Comparison of ENCODE assay signal across 22 cellular contexts in the genomic region with DNA sequence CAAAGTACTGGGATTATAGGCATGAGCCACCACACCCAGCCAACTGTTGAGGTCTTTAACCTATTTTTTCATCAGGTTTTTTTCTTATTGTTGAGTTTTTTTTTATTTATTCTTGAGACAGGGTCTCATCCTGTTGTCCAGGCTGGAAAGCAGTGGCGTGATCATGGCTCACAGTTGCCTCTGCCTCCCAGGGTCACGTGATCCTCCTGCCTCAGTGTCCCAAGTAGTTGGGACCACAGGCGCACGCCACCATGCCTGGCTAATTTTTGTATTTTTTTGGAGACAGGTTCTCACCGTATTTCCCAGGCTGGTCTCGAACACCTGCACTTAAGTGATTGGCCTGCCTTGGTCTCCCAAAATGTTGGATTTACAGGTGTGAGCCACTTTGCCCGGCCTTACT.
DNase-seq lines count a peak whose midpoint lies in the region; ATAC-seq, FAIRE-seq and TF ChIP-seq lines count a peak whose summit lies in the region.
"Had no signal": no experiment of that assay in that cellular context is flagged by ENCODE, and none has a peak within 500 bp of the region (broad histone marks: within the 10 kb centered on the region; RNA-seq: fewer than 3 reads in every experiment).

No MANE protein-coding gene starts in this region.

- H4K20me1 ChIP-seq in K562 (replicated peaks; ENCODE audit: control insufficient read depth, insufficient read depth, low read length), result no peaks in the 10 kb centered on the region
- H4K20me1 ChIP-seq: BLaER1 had no signal

- H3K79me2 ChIP-seq in K562 (ENCODE audit: control insufficient read depth, insufficient read depth, low read length), result no peaks in the 10 kb centered on the region
- H3K79me2 ChIP-seq in mesendoderm (ENCODE audit: control insufficient read depth, insufficient read depth, low read length), result no peaks in the 10 kb centered on the region

- no peak overlapping the region for H4K91ac ChIP-seq in neuronal stem cell (ENCODE audit: low read depth, low read length, poor library complexity)

- H2BK15ac ChIP-seq in neuronal stem cell (ENCODE audit: low read length) (no peak overlapping the region), mesendoderm (replicated peaks; ENCODE audit: low read depth) (no peak overlapping the region)

- DNase-seq in HTR-8/SVneo (ENCODE audit: insufficient read length, low spot score) (no peak), K562 (ENCODE audit: extremely low read depth in 1 of 4, low spot score in 3 of 4) (no peak), neuronal stem cell (ENCODE audit: low spot score) (no peak), mesendoderm (no peak), NOMO-1 treated with DMSO at 0.1 percent for 48 hours (lab: John Stamatoyannopoulos, UW; ENCODE audit: unreplicated experiment) (no peak)
- DNase-seq: 8988T; ACHN; BE2C; C1 segment of cervical spinal cord; Caco-2; Calu3; CD4-positive, alpha-beta memory T cell; CD4-positive, CD25-positive, alpha-beta regulatory T cell; CD8-positive, alpha-beta memory T cell; DMS79 treated with DMSO at 0.1 percent for 48 hours; GF-D8 had no signal

- H2AFZ ChIP-seq in K562 (ENCODE audit: low read depth, low read length), result no peak overlapping the region
- H2AFZ ChIP-seq in neuronal stem cell (ENCODE audit: low read length), result no peak overlapping the region

- CTCF ChIA-PET in K562 (lab: Yijun Ruan, JAX; ENCODE audit: low intra/inter-chr PET ratio), result no interaction called here

- H3K4ac ChIP-seq in neuronal stem cell (ENCODE audit: low read length), result no peak overlapping the region
- H3K4ac ChIP-seq in mesendoderm (ENCODE audit: low read depth, low read length), result no peak overlapping the region

- WGBS in K562 (ENCODE audit: insufficient coverage, low coverage, missing lambda C conversion rate), result 14% methylated on average over 7 of the region's 7 CpGs
- no CpG with 5 or more reads among the region's 7 CpGs for WGBS in neuronal stem cell (ENCODE audit: extremely low coverage in 2 of 2, insufficient read length in 2 of 2, insufficient replicate concordance in 1 of 2), 2 donors
- no CpG with 5 or more reads among the region's 7 CpGs for WGBS in mesendoderm (ENCODE audit: extremely low coverage, insufficient coverage, low lambda C conversion rate)

- H3K79me1 ChIP-seq in neuronal stem cell (ENCODE audit: low read depth, low read length) (peaks cover 2% of the 10 kb centered on the region), mesendoderm (ENCODE audit: low read length) (no peaks in the 10 kb centered on the region)

- intact Hi-C loops in K562 (cut with micrococcal nuclease), result no loop called here

- H3K4me1 ChIP-seq in K562 (replicated peaks in 1 of 2; ENCODE audit: control insufficient read depth in 2 of 2, insufficient read depth in 2 of 2, low read length in 2 of 2) (no peaks in the 10 kb centered on the region), neuronal stem cell (ENCODE audit: control insufficient read depth in 2 of 2, insufficient read depth in 1 of 2, low read depth in 1 of 2, low read length in 2 of 2) (peaks cover 0 to 5% of the 10 kb centered on the region in 2 donors), mesendoderm (ENCODE audit: control insufficient read depth, low read depth, low read length) (no peaks in the 10 kb centered on the region)
- H3K4me1 ChIP-seq: BE2C, Caco-2 had no signal

- FAIRE-seq in HTR-8/SVneo (lab: Jason Lieb, UNC) (peak; percentile 40), K562 (lab: Jason Lieb, UNC) (no peak)
- FAIRE-seq: A204.1, D721Med, G401.6, GM12891, GM19239 had no signal

- no peak overlapping the region for H3K9ac ChIP-seq in K562 (ENCODE audit: insufficient read depth in 1 of 2, low read depth in 2 of 2, low read length in 2 of 2)
- H3K9ac ChIP-seq in neuronal stem cell (ENCODE audit: low read depth, low read length, poor library complexity), result no peak overlapping the region
- H3K9ac ChIP-seq in mesendoderm (ENCODE audit: low read length), result no peak overlapping the region
- H3K9ac ChIP-seq: BLaER1 had no signal

- H2BK5ac ChIP-seq in neuronal stem cell (ENCODE audit: low read length) (peak overlapping the region; percentile 53), mesendoderm (ENCODE audit: low read length) (no peak overlapping the region)

- H3K23ac ChIP-seq in neuronal stem cell (ENCODE audit: low read depth, low read length, poor library complexity), result no peak overlapping the region
- H3K23ac ChIP-seq in mesendoderm (ENCODE audit: low read length), result no peak overlapping the region

- peak overlapping the region; percentile 41 for H2BK12ac ChIP-seq in neuronal stem cell (ENCODE audit: low read length)

- no peak overlapping the region for H3K27ac ChIP-seq in K562 (ENCODE audit: extremely low read depth, low read depth, low read length)
- H3K27ac ChIP-seq in neuronal stem cell (replicated peaks; ENCODE audit: low read length), result no peak overlapping the region
- H3K27ac ChIP-seq in mesendoderm (ENCODE audit: low read depth, low read length), result no peak overlapping the region
- H3K27ac ChIP-seq: BLaER1 had no signal

- in situ Hi-C loops in K562 (cut with MboI), result no loop called here

- H3K9me1 ChIP-seq in K562 (ENCODE audit: control insufficient read depth, insufficient read depth, low read length), result no peaks in the 10 kb centered on the region

- H3K14ac ChIP-seq in neuronal stem cell (ENCODE audit: low read length), result no peak overlapping the region

- H2BK120ac ChIP-seq in neuronal stem cell (ENCODE audit: low read depth, low read length), result no peak overlapping the region
- H2BK120ac ChIP-seq in mesendoderm (ENCODE audit: low read depth, low read length), result no peak overlapping the region

- no peak overlapping the region for H4K5ac ChIP-seq in mesendoderm (ENCODE audit: low read length)

- TF ChIP-seq POLR2A in K562 (conservative IDR thresholded peaks at IDR 0.05), result no peak

- H3K4me3 ChIP-seq in K562 (no peak overlapping the region), neuronal stem cell (ENCODE audit: low read length in 2 of 2) (no peak overlapping the region), mesendoderm (ENCODE audit: low read length) (no peak overlapping the region)
- H3K4me3 ChIP-seq: BLaER1 had no signal

- POLR2A ChIA-PET in K562 (lab: Yijun Ruan, JAX), result no interaction called here

- H3K18ac ChIP-seq in neuronal stem cell (ENCODE audit: low read length), result no peak overlapping the region
- H3K18ac ChIP-seq in mesendoderm (ENCODE audit: low read length), result no peak overlapping the region

- no peak overlapping the region for H4K8ac ChIP-seq in neuronal stem cell (ENCODE audit: low read depth, low read length)
- no peak overlapping the region for H4K8ac ChIP-seq in mesendoderm (ENCODE audit: low read depth, low read length)

- H3K9me3 ChIP-seq in K562 (replicated peaks; ENCODE audit: control insufficient read depth, insufficient read depth, low read depth, low read length) (no peaks in the 10 kb centered on the region), neuronal stem cell (replicated peaks in 1 of 2; ENCODE audit: control insufficient read depth in 2 of 2, insufficient read depth in 1 of 2, low read depth in 1 of 2, low read length in 2 of 2) (no peaks in the 10 kb centered on the region)
- H3K9me3 ChIP-seq: BE2C, BLaER1, Caco-2 had no signal

- TF ChIP-seq EP300 in K562 (IDR thresholded peaks at IDR 0.05; ENCODE audit: low read length), result no peak

- H3K4me2 ChIP-seq in K562 (ENCODE audit: insufficient read depth, low read length) (no peak overlapping the region), neuronal stem cell (ENCODE audit: insufficient read depth, low read length, poor library complexity, severe bottlenecking) (no peak overlapping the region), mesendoderm (ENCODE audit: low read length) (no peak overlapping the region)
- H3K4me2 ChIP-seq: BLaER1 had no signal

- no TSS peak for BruUV-seq in K562 (replicated peaks; lab: Mats Ljungman, UMichigan)

- H3K36me3 ChIP-seq in K562 (ENCODE audit: control insufficient read depth, insufficient read depth, low read length) (no peaks in the 10 kb centered on the region), neuronal stem cell (replicated peaks in 1 of 2; ENCODE audit: control insufficient read depth in 2 of 2, insufficient read depth in 2 of 2, low read length in 2 of 2) (no peaks in the 10 kb centered on the region), mesendoderm (ENCODE audit: control insufficient read depth, insufficient read depth, low read length) (no peaks in the 10 kb centered on the region)
- H3K36me3 ChIP-seq: BE2C, BLaER1 had no signal

- TF ChIP-seq RAD21 in K562 (CRISPR knock-in tag; conservative IDR thresholded peaks at IDR 0.05 in 1 of 2, IDR thresholded peaks at IDR 0.05 in 1 of 2), result no peak

- TF ChIP-seq CTCF in K562 (IDR thresholded peaks at IDR 0.05 in 2 of 3, conservative IDR thresholded peaks at IDR 0.05 in 1 of 3; ENCODE audit: insufficient read depth in 2 of 3, low read depth in 1 of 3, low read length in 3 of 3), result no peak

- H2AK5ac ChIP-seq in neuronal stem cell (ENCODE audit: low read depth, low read length) (no peak overlapping the region), mesendoderm (ENCODE audit: low read length) (no peak overlapping the region)

- H3K27me3 ChIP-seq in K562 (ENCODE audit: control insufficient read depth in 2 of 2, insufficient read depth in 2 of 2, low read length in 2 of 2) (peaks cover 0 to 3% of the 10 kb centered on the region in 2 experiments; a peak in 1 of 5 replicates), neuronal stem cell (ENCODE audit: control insufficient read depth in 3 of 3, insufficient read depth in 3 of 3, low read depth in 1 of 3, low read length in 3 of 3) (no peaks in the 10 kb centered on the region), mesendoderm (ENCODE audit: insufficient read depth, low read length, poor library complexity) (no peaks in the 10 kb centered on the region)
- H3K27me3 ChIP-seq: BE2C, BLaER1 had no signal

- no peak overlapping the region for H3K56ac ChIP-seq in mesendoderm (ENCODE audit: low read length)

- no peak for ATAC-seq in K562

TF ChIP-seq in K562, 482 proteins besides CTCF, POLR2A, EP300 and RAD21 (continues in another document):
- TF ChIP-seq RAD51 (IDR thresholded peaks at IDR 0.05; ENCODE audit: borderline replicate concordance, low read depth), result no peak
- no peak for TF ChIP-seq EWSR1 (IDR thresholded peaks at IDR 0.05; ENCODE audit: borderline replicate concordance, low read depth, partially characterized antibody)
- no peak for TF ChIP-seq CBX8 (IDR thresholded peaks at IDR 0.05; ENCODE audit: borderline replicate concordance, extremely low read depth, low read depth, low read length, poor library complexity, severe bottlenecking)
- TF ChIP-seq ZNF133 (CRISPR knock-in tag; IDR thresholded peaks at IDR 0.05), result no peak
